In the genomic region with DNA sequence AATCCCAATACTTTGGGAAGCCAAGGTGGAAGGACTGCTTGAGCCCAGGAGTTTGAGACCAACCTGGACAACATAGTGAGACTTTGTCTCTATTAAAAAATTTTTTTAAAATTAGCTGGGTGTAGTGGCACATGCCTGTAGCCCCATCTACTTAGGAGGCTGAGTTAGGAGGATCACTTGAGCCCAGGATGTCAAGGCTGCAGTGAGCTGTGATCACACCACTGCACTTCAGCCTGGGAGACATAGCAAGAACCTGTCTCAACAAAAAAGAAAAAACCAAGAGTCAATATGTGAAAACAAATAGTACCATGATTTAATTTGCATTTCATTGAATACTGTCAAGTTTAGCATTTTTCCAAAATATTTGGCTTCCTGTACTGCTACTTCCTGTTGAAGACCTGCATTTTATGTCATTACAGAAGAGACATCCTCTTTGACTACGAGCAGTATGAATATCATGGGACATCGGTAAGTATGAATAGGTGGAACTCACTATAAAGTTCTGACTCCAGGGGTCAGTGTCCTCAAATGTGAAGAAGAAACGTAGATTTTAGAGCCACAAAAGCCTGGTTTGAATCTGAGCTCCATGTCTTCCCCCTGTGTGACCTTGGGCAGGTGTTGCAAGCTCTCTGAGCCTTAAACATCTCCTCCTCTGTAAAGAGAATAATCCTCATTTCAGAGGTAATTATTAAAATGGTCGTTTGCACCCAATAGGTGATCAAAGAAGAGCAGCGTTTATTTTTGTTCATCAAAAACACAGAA, we compare ENCODE assay signal across 10 cellular contexts. TPM values are rescaled to one million over a fixed set of nuclear protein-coding genes. Genes with fewer than 3 reads are reported as not detected.
DNase-seq lines count a peak whose midpoint lies in the region; ATAC-seq and TF ChIP-seq lines count a peak whose summit lies in the region.
"Had no signal": no experiment of that assay in that cellular context is flagged by ENCODE, and none has a peak within 500 bp of the region (broad histone marks: within the 10 kb centered on the region; RNA-seq: fewer than 3 reads in every experiment).

No MANE protein-coding gene starts in this region.

- peaks cover 15% of the 10 kb centered on the region; the same call in 1 of the 2 replicates for H3K79me2 ChIP-seq in HCT116 (ENCODE audit: insufficient read depth, low read length)

- H2AFZ ChIP-seq in HCT116 (ENCODE audit: low read depth, low read length, poor library complexity, severe bottlenecking) (no peak overlapping the region), mesenchymal stem cell (ENCODE audit: low read depth, low read length) (no peak overlapping the region)

- RAD21 ChIA-PET in HCT116 (lab: Charles Lee; ENCODE audit: low non-redundant PET in 1 of 2, low total read pairs in 2 of 2, uncharacterized antibody in 2 of 2, unreplicated experiment in 2 of 2): interaction anchor here in 1 of 2 experiments (1.1 kb wide), 1 partner anchor 134 kb away, joined by 3 read pairs; no protein-coding TSS in a partner anchor

- H2BK15ac ChIP-seq in mesenchymal stem cell (ENCODE audit: low read depth, poor library complexity, severe bottlenecking): no peak overlapping the region

- H3K79me1 ChIP-seq in mesenchymal stem cell (replicated peaks; ENCODE audit: low read length, poor library complexity, severe bottlenecking): peaks cover 5% of the 10 kb centered on the region

- TF ChIP-seq POLR2A in HCT116 (IDR thresholded peaks at IDR 0.05; ENCODE audit: borderline replicate concordance, extremely low read depth, insufficient read depth, insufficient read length): no peak

- H3K23ac ChIP-seq in mesenchymal stem cell (ENCODE audit: low read length in 2 of 2): no peak overlapping the region

- H3K36me3 ChIP-seq in CD8-positive, alpha-beta T cell (ENCODE audit: insufficient read depth, low read length): no peaks in the 10 kb centered on the region
- H3K36me3 ChIP-seq in HCT116 (ENCODE audit: control insufficient read depth in 1 of 2, insufficient read depth in 2 of 2, low read length in 2 of 2) (peaks cover 5 to 17% of the 10 kb centered on the region in 2 experiments; a peak in 3 of 4 replicates), brain microvascular endothelial cell (replicated peaks) (no peaks in the 10 kb centered on the region), mesenchymal stem cell (ENCODE audit: control insufficient read depth in 1 of 2, insufficient read depth in 2 of 2, low read depth in 1 of 2, low read length in 2 of 2) (peaks cover 0 to 19% of the 10 kb centered on the region in 2 experiments)
- H3K36me3 ChIP-seq: thoracic aorta had no signal

- no peaks in the 10 kb centered on the region for H3K27me3 ChIP-seq in CD8-positive, alpha-beta T cell (ENCODE audit: insufficient read depth, low read length)
- H3K27me3 ChIP-seq in HCT116 (ENCODE audit: insufficient read depth, low read length) (no peaks in the 10 kb centered on the region), brain microvascular endothelial cell (replicated peaks) (no peaks in the 10 kb centered on the region), mesenchymal stem cell (ENCODE audit: control insufficient read depth in 1 of 2, insufficient read depth in 1 of 2, low read length in 2 of 2) (no peaks in the 10 kb centered on the region)

- peaks cover 7% of the 10 kb centered on the region for H3K4me1 Mint-ChIP-seq in CD8-positive, alpha-beta T cell (ENCODE audit: low read depth)
- H3K4me1 Mint-ChIP-seq: memory B cell had no signal

- H3K9me3 Mint-ChIP-seq in CD8-positive, alpha-beta T cell: no peaks in the 10 kb centered on the region
- H3K9me3 Mint-ChIP-seq: activated T-cell treated with anti-CD3 and anti-CD28 coated beads, Interleukin-2, amount 50 U/mL, for 24 hours; memory B cell had no signal

- no peak overlapping the region for H2BK120ac ChIP-seq in mesenchymal stem cell (ENCODE audit: low read depth, low read length)

- H3K14ac ChIP-seq in mesenchymal stem cell (ENCODE audit: low read length in 2 of 2): no peak overlapping the region

- no peak overlapping the region for H2BK12ac ChIP-seq in mesenchymal stem cell (ENCODE audit: low read length in 2 of 2)

- POLR2A ChIA-PET in CD8-positive, alpha-beta T cell (lab: Charles Lee): no interaction called here
- POLR2A ChIA-PET in HCT116 (lab: Charles Lee): no interaction called here

- no peak overlapping the region for H3K27ac ChIP-seq in CD8-positive, alpha-beta T cell (ENCODE audit: low read depth, low read length)
- H3K27ac ChIP-seq in HCT116 (ENCODE audit: low read depth, low read length) (no peak overlapping the region), brain microvascular endothelial cell (no peak overlapping the region), mesenchymal stem cell (ENCODE audit: low read length, poor library complexity, severe bottlenecking) (no peak overlapping the region)
- H3K27ac ChIP-seq: thoracic aorta had no signal

- peaks cover 8% of the 10 kb centered on the region for H3K4me1 ChIP-seq in CD8-positive, alpha-beta T cell (ENCODE audit: insufficient read depth, low read length)
- H3K4me1 ChIP-seq in HCT116 (ENCODE audit: control insufficient read depth in 1 of 2, insufficient read depth in 2 of 2, low read length in 2 of 2) (no peaks in the 10 kb centered on the region), mesenchymal stem cell (ENCODE audit: control insufficient read depth, insufficient read depth, low read depth, low read length) (peaks cover 3% of the 10 kb centered on the region)

- no peaks in the 10 kb centered on the region for H3K27me3 Mint-ChIP-seq in CD8-positive, alpha-beta T cell (ENCODE audit: low read depth)
- H3K27me3 Mint-ChIP-seq: activated T-cell treated with anti-CD3 and anti-CD28 coated beads, Interleukin-2, amount 50 U/mL, for 24 hours; memory B cell had no signal

- no peak for ATAC-seq in CD8-positive, alpha-beta T cell
- ATAC-seq in HCT116 (0 out of 2 replicates have a peak, but pooled peaks have one; percentile 47), GM21825 (IDR thresholded peaks at IDR 0.05; ENCODE audit: unreplicated experiment) (no peak), GM18858 (IDR thresholded peaks at IDR 0.05; ENCODE audit: unreplicated experiment) (no peak)

- no peaks in the 10 kb centered on the region for H3K9me2 ChIP-seq in HCT116 (ENCODE audit: insufficient read depth)

- H2AK5ac ChIP-seq in mesenchymal stem cell (ENCODE audit: low read length, severe bottlenecking): no peak overlapping the region

- 92% methylated on average over 5 of the region's 5 CpGs for WGBS in mesenchymal stem cell

- in situ Hi-C loops in brain microvascular endothelial cell (cut with HindIII; ENCODE audit: low pct_ligation_motif_present, low sequenced_read_pairs): no loop called here

- no peaks in the 10 kb centered on the region for H3K36me3 Mint-ChIP-seq in CD8-positive, alpha-beta T cell
- H3K36me3 Mint-ChIP-seq: memory B cell had no signal

- H3K9me3 ChIP-seq in CD8-positive, alpha-beta T cell (ENCODE audit: low read length): no peaks in the 10 kb centered on the region
- H3K9me3 ChIP-seq in HCT116 (ENCODE audit: control insufficient read depth in 1 of 2, insufficient read depth in 1 of 2, low read depth in 1 of 2, low read length in 2 of 2) (no peaks in the 10 kb centered on the region), mesenchymal stem cell (ENCODE audit: control insufficient read depth, low read length) (no peaks in the 10 kb centered on the region)
- H3K9me3 ChIP-seq: thoracic aorta had no signal

- no peak for DNase-seq in CD8-positive, alpha-beta T cell
- DNase-seq in HCT116 (ENCODE audit: low read depth, low spot score) (no peak), brain microvascular endothelial cell (peak; percentile 24), mesenchymal stem cell (peak; percentile 23), mesenteric fat pad (ENCODE audit: low spot score) (no peak)
- DNase-seq: activated T-cell treated with anti-CD3 and anti-CD28 coated beads, Interleukin-2, amount 50 U/mL, for 24 hours had no signal

- TF ChIP-seq CTCF in CD8-positive, alpha-beta T cell (IDR thresholded peaks at IDR 0.05): no peak
- no peak; a peak in 2 of 6 replicates for TF ChIP-seq CTCF in HCT116 (IDR thresholded peaks at IDR 0.05 in 2 of 3, conservative IDR thresholded peaks at IDR 0.05 in 1 of 3; ENCODE audit: borderline replicate concordance in 1 of 3, insufficient read depth in 1 of 3, low read depth in 2 of 3, low read length in 2 of 3)
- peak; percentile 33 for TF ChIP-seq CTCF in brain microvascular endothelial cell (IDR thresholded peaks at IDR 0.05; ENCODE audit: low read depth, low read length, missing control alignments)

- H3K18ac ChIP-seq in mesenchymal stem cell (ENCODE audit: low read depth in 1 of 2, low read length in 2 of 2): no peak overlapping the region

- no peak overlapping the region for H3K4me3 ChIP-seq in CD8-positive, alpha-beta T cell (ENCODE audit: low read depth, low read length)
- H3K4me3 ChIP-seq in HCT116 (replicated peaks in 1 of 2; ENCODE audit: low read depth in 1 of 2, low read length in 2 of 2) (no peak overlapping the region), brain microvascular endothelial cell (ENCODE audit: low read depth, low read length) (no peak overlapping the region), mesenchymal stem cell (ENCODE audit: insufficient read depth in 1 of 2, low read depth in 1 of 2, low read length in 2 of 2) (no peak overlapping the region)
- H3K4me3 ChIP-seq: thoracic aorta had no signal

- no peak overlapping the region for H2BK5ac ChIP-seq in mesenchymal stem cell (ENCODE audit: low read depth, low read length, poor library complexity, severe bottlenecking)

- peak overlapping the region; percentile 49 for H3K27ac Mint-ChIP-seq in CD8-positive, alpha-beta T cell
- H3K27ac Mint-ChIP-seq: activated T-cell treated with anti-CD3 and anti-CD28 coated beads, Interleukin-2, amount 50 U/mL, for 24 hours; memory B cell had no signal

- H4K91ac ChIP-seq in mesenchymal stem cell (ENCODE audit: low read length): no peak overlapping the region

- no peak overlapping the region for H3K9ac ChIP-seq in HCT116 (ENCODE audit: low read length)
- H3K9ac ChIP-seq in mesenchymal stem cell (ENCODE audit: low read length): no peak overlapping the region

- no peak overlapping the region for H3K4ac ChIP-seq in mesenchymal stem cell (ENCODE audit: low read depth in 1 of 2, low read length in 2 of 2)

- no peak overlapping the region for H3K4me3 Mint-ChIP-seq in CD8-positive, alpha-beta T cell
- H3K4me3 Mint-ChIP-seq: activated T-cell treated with anti-CD3 and anti-CD28 coated beads, Interleukin-2, amount 50 U/mL, for 24 hours; memory B cell had no signal

- H3K4me2 ChIP-seq in HCT116 (ENCODE audit: low read length) (no peak overlapping the region), mesenchymal stem cell (ENCODE audit: low read length, poor library complexity, severe bottlenecking) (no peak overlapping the region)

- H4K20me1 ChIP-seq in HCT116 (ENCODE audit: insufficient read depth): no peaks in the 10 kb centered on the region

- TF ChIP-seq RAD21 in HCT116 (IDR thresholded peaks at IDR 0.05; ENCODE audit: low read depth): peak; percentile 27

- BruUV-seq in HCT116 (replicated peaks; lab: Mats Ljungman, UMichigan): no TSS peak

- H4K8ac ChIP-seq in mesenchymal stem cell (ENCODE audit: low read length): no peak overlapping the region

- CTCF ChIA-PET in CD8-positive, alpha-beta T cell (lab: Charles Lee): interaction anchor here (0.6 to 1.8 kb wide), 9 partner anchors 11 to 205 kb away, joined by 3 to 26 read pairs (median 4); no protein-coding TSS in a partner anchor
- CTCF ChIA-PET in HCT116 (lab: Charles Lee): interaction anchor here (1.3 to 1.5 kb wide), 2 partner anchors 134 to 235 kb away, joined by 3 to 18 read pairs; no protein-coding TSS in a partner anchor

- intact Hi-C loops in CD8-positive, alpha-beta T cell (cut with DNase I, micrococcal nuclease): loop anchor here (1.0 kb wide), 1 partner anchor 135 kb away; no protein-coding TSS in a partner anchor
- intact Hi-C loops in HCT116 (cut with micrococcal nuclease): loop anchor here (2.0 kb wide), 1 partner anchor 135 kb away; no protein-coding TSS in a partner anchor

RNA-seq across cellular contexts. Expression of a gene that starts 16.0 kb away (rescaled TPM):
- 1 to 10 TPM; 1.8 to 2.3 TPM for total RNA-seq in CD8-positive, alpha-beta T cell
- total RNA-seq in HCT116 (2021; ENCODE audit: unreplicated experiment) (43.4 TPM), mesenteric fat pad (not detected)
- polyA plus RNA-seq in HCT116 (2012): 28.1 and 37.5 TPM in 2 replicates
- polyA plus RNA-seq in mesenchymal stem cell (2013, experiment 1 of 2): 3.0 TPM
- polyA plus RNA-seq in mesenchymal stem cell (2013, experiment 2 of 2): 2.6 TPM

RNA-seq across cellular contexts. Expression of a gene that starts 16.8 kb away (rescaled TPM):
- 10 to 100 TPM; 67.8 to 70.8 TPM for total RNA-seq in CD8-positive, alpha-beta T cell
- total RNA-seq in HCT116 (2021; ENCODE audit: unreplicated experiment) (97.5 TPM), mesenteric fat pad (55.4 TPM)
- polyA plus RNA-seq in HCT116 (2012): 121 and 125 TPM in 2 replicates
- polyA plus RNA-seq in mesenchymal stem cell (2013, experiment 1 of 2): 119 TPM
- 115 TPM for polyA plus RNA-seq in mesenchymal stem cell (2013, experiment 2 of 2)

RNA-seq across cellular contexts. Expression of a gene that starts 28.5 kb away (rescaled TPM):
- total RNA-seq in CD8-positive, alpha-beta T cell: not detected
- total RNA-seq in HCT116 (2021; ENCODE audit: unreplicated experiment): 0.32 TPM
- polyA plus RNA-seq in HCT116 (2012): 0.08 and 0.09 TPM in 2 replicates
- 0.06 TPM for polyA plus RNA-seq in mesenchymal stem cell (2013, experiment 1 of 2)
- 0.10 TPM for polyA plus RNA-seq in mesenchymal stem cell (2013, experiment 2 of 2)
- total RNA-seq in mesenteric fat pad: 151 TPM

RNA-seq across cellular contexts. Expression of a gene that starts 48.2 kb away (rescaled TPM):
- 10 to 100 TPM; 31.0 to 34.1 TPM for total RNA-seq in CD8-positive, alpha-beta T cell
- total RNA-seq in HCT116 (2021; ENCODE audit: unreplicated experiment) (17.7 TPM), mesenteric fat pad (26.3 TPM)
- 25.6 and 27.1 TPM in 2 replicates for polyA plus RNA-seq in HCT116 (2012)
- polyA plus RNA-seq in mesenchymal stem cell (2013, experiment 1 of 2): 17.3 TPM
- polyA plus RNA-seq in mesenchymal stem cell (2013, experiment 2 of 2): 18.6 TPM

Comparison
In these comparisons a context has a peak if more than half of its experiments do, and no peak if none do; other contexts are left out.
1. DNase-seq: peak in brain microvascular endothelial cell (single experiment) and mesenchymal stem cell (single experiment); none in CD8-positive, alpha-beta T cell (0 of 7), HCT116 (single experiment) and mesenteric fat pad (single experiment).
2. RNA of a gene that starts 16.0 kb away (total RNA-seq): 43.4 TPM in HCT116 (single experiment); 1.8 to 2.3 TPM in CD8-positive, alpha-beta T cell and not detected in mesenteric fat pad (single experiment); every median in the first group is over 10 times any median in the second.
3. RNA of a gene that starts 28.5 kb away (total RNA-seq): 151 TPM in mesenteric fat pad (single experiment); 0.32 TPM in HCT116 (single experiment) and not detected in CD8-positive, alpha-beta T cell; every median in the first group is over 100 times any median in the second.